Comparison of ENCODE assay signal across 9 cellular contexts in genomic region chr3:123660900-123661299, GRCh38.
DNase-seq lines count a peak whose midpoint lies in the region; ATAC-seq and TF ChIP-seq lines count a peak whose summit lies in the region.
"Had no signal": no experiment of that assay in that cellular context is flagged by ENCODE, and none has a peak within 500 bp of the region (broad histone marks: within the 10 kb centered on the region; RNA-seq: fewer than 3 reads in every experiment).

No MANE protein-coding gene starts in this region.

- H3K27me3 ChIP-seq in esophagus squamous epithelium = no peaks in the 10 kb centered on the region
- no peaks in the 10 kb centered on the region for H3K27me3 ChIP-seq in CD4-positive, alpha-beta memory T cell (ENCODE audit: insufficient read depth, low read length)

- 8 to 17% methylated on average over 5 to 8 of the region's 9 CpGs for WGBS in esophagus squamous epithelium, 2 donors

- H3K4me3 ChIP-seq in AG04449 (ENCODE audit: low read depth, low read length) = no peak overlapping the region
- H3K4me3 ChIP-seq in esophagus squamous epithelium = peak overlapping the region in 1 of 4 donors; percentile 9
- no peak overlapping the region for H3K4me3 ChIP-seq in CD4-positive, alpha-beta memory T cell (ENCODE audit: low read length in 2 of 2)

- no peak overlapping the region for H3K4me3 Mint-ChIP-seq in CD4-positive, alpha-beta memory T cell
- H3K4me3 Mint-ChIP-seq: IgD-negative memory B cell had no signal

- peaks cover 13 to 24% of the 10 kb centered on the region in 2 donors for H3K27me3 Mint-ChIP-seq in CD4-positive, alpha-beta memory T cell

- H3K36me3 Mint-ChIP-seq in CD4-positive, alpha-beta memory T cell = peaks cover 0 to 8% of the 10 kb centered on the region in 2 donors

- DNase-seq in AG04449 (ENCODE audit: low read depth, low spot score) (peak; percentile 98), NCI-H226 (peak; percentile 11), esophagus squamous epithelium (lab: John Stamatoyannopoulos, UW) (no peak), myocyte (ENCODE audit: low read depth) (peak; percentile 91)
- no peak for DNase-seq in stimulated activated naive CD4-positive, alpha-beta T cell treated with Interleukin-2 at 50 U/mL for 16 hours (lab: John Stamatoyannopoulos, UW)
- DNase-seq in CD4-positive, alpha-beta memory T cell = no peak

- ATAC-seq in HG02938 (IDR thresholded peaks at IDR 0.05; ENCODE audit: unreplicated experiment) = no peak
- ATAC-seq in GM21360 (IDR thresholded peaks at IDR 0.05; ENCODE audit: unreplicated experiment) = no peak

- POLR2A ChIA-PET in AG04449 (lab: Yijun Ruan, JAX) = interaction anchor here (0.7 to 1.6 kb wide), 3 partner anchors 17 to 55 kb away, joined by 3 read pairs; no protein-coding TSS in a partner anchor
- POLR2A ChIA-PET in CD4-positive, alpha-beta memory T cell (lab: Charles Lee; ENCODE audit: partially characterized antibody) = no interaction called here

- no peaks in the 10 kb centered on the region for H3K9me3 ChIP-seq in esophagus squamous epithelium
- H3K9me3 ChIP-seq in CD4-positive, alpha-beta memory T cell (ENCODE audit: control insufficient read depth in 1 of 2, low read length in 2 of 2) = no peaks in the 10 kb centered on the region

- H3K4me1 ChIP-seq in esophagus squamous epithelium = peaks cover 4 to 70% (median 43%) of the 10 kb centered on the region in 3 donors
- no peaks in the 10 kb centered on the region for H3K4me1 ChIP-seq in CD4-positive, alpha-beta memory T cell (ENCODE audit: insufficient read depth, low read length)

- TF ChIP-seq POLR2A in esophagus squamous epithelium (IDR thresholded peaks at IDR 0.05) = no peak

- intact Hi-C loops in esophagus squamous epithelium (cut with DNase I) = no loop called here
- intact Hi-C loops in CD4-positive, alpha-beta memory T cell (cut with micrococcal nuclease) = no loop called here

- peak overlapping the region; percentile 54 to 87 (median 82) for H3K27ac ChIP-seq in esophagus squamous epithelium
- H3K27ac ChIP-seq in CD4-positive, alpha-beta memory T cell (ENCODE audit: low read depth, low read length) = no peak overlapping the region

- peaks cover 0 to 6% (median 0%) of the 10 kb centered on the region in 3 donors for H3K36me3 ChIP-seq in esophagus squamous epithelium
- no peaks in the 10 kb centered on the region for H3K36me3 ChIP-seq in CD4-positive, alpha-beta memory T cell (ENCODE audit: insufficient read depth, low read length)

- no peaks in the 10 kb centered on the region for H3K4me1 Mint-ChIP-seq in CD4-positive, alpha-beta memory T cell
- H3K4me1 Mint-ChIP-seq: IgD-negative memory B cell had no signal

- peaks cover 0 to 12% (median 5%) of the 10 kb centered on the region in 8 donors for H3K9me3 Mint-ChIP-seq in CD4-positive, alpha-beta memory T cell

- CTCF ChIA-PET in AG04449 (lab: Yijun Ruan, JAX) = interaction anchor here (0.8 to 25.0 kb wide), 8 partner anchors 10 to 65 kb away, joined by 3 to 512 read pairs (median 6); no protein-coding TSS in a partner anchor
- CTCF ChIA-PET in CD4-positive, alpha-beta memory T cell (lab: Charles Lee; ENCODE audit: partially characterized antibody) = interaction anchor here (1.2 to 2.4 kb wide), 2 partner anchors 9 to 10 kb away, joined by 4 to 5 read pairs; no protein-coding TSS in a partner anchor

- TF ChIP-seq CTCF in AG04449 (IDR thresholded peaks at IDR 0.05; ENCODE audit: insufficient read depth, low read length, missing control alignments) (no peak), esophagus squamous epithelium (IDR thresholded peaks at IDR 0.05) (no peak)

- no peak overlapping the region for H3K27ac Mint-ChIP-seq in CD4-positive, alpha-beta memory T cell
- H3K27ac Mint-ChIP-seq: IgD-negative memory B cell had no signal

Comparison
In these comparisons a context has a peak if more than half of its experiments do, and no peak if none do; other contexts are left out.
1. DNase-seq: peak in AG04449 (single experiment), NCI-H226 (single experiment) and myocyte (single experiment); none in esophagus squamous epithelium (single experiment), stimulated activated naive CD4-positive, alpha-beta T cell treated with Interleukin-2 at 50 U/mL for 16 hours (single experiment) and CD4-positive, alpha-beta memory T cell (0 of 5).